12 cellular contexts compared by ENCODE assay signal in the genomic region with DNA sequence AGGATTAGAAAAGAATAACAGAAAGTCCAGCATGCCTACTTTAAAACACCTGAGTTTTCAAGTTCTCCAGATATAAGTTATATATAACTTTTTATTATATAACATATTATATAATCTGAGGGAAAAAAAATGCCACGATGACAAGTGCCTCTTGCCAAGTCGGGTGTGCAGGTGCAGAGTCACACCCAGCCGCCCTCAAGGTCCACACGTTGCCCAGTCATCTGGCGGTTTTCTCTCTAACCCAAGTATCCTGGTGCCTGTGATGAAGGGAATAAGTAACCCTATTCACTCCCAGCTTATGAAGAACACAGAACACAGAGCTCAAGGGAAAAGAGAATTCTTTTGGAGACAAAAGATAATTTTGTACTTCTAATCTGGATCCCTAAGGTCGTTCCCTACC. TPM values are rescaled to one million over a fixed set of nuclear protein-coding genes. Genes with fewer than 3 reads are reported as not detected.
"Had no signal": no experiment of that assay in that cellular context is flagged by ENCODE, and none has a peak within 500 bp of the region (broad histone marks: within the 10 kb centered on the region; RNA-seq: fewer than 3 reads in every experiment).

No MANE protein-coding gene starts in this region.

RNA-seq across cellular contexts. Expression of a gene that starts 31.8 kb away (rescaled TPM):
- total RNA-seq: activated CD4-positive, alpha-beta memory T cell treated with anti-CD3 and anti-CD28 coated beads, Interleukin-2, amount 10 ng/mL, durations not matched to agents 7 days and 5 days; activated CD4-positive, alpha-beta T cell treated with anti-CD3 and anti-CD28 coated beads for 36 hours; activated CD4-positive, alpha-beta T cell treated with anti-CD3 and anti-CD28 coated beads, Interleukin-2, amount 10 ng/mL, durations not matched to agents 7 days and 5 days; activated CD8-positive, alpha-beta memory T cell treated with anti-CD3 and anti-CD28 coated beads, Interleukin-2, amount 10 ng/mL, durations not matched to agents 7 days and 5 days; activated CD8-positive, alpha-beta T cell treated with anti-CD3 and anti-CD28 coated beads, Interleukin-2, amount 10 ng/mL, durations not matched to agents 7 days and 5 days; activated naive CD8-positive, alpha-beta T cell treated with anti-CD3 and anti-CD28 coated beads, Interleukin-2, amount 10 ng/mL, durations not matched to agents 7 days and 5 days; activated T-helper 2 cell treated with anti-CD3 and anti-CD28 coated beads, Interferon-gamma antibody, Interleukin-2, Interleukin-4, amounts not matched to agents 10 μg/mL and 5 μg/mL and 100 μg/mL, durations not matched to agents 14 hours and 24 hours and 36 hours; ascending aorta; bronchial epithelial cell; cardiac muscle cell; WTC11 had no signal
- polyA plus RNA-seq: adipose tissue, cardiac muscle cell had no signal

RNA-seq across cellular contexts. Expression of a gene that starts 52.5 kb away (rescaled TPM):
- total RNA-seq: activated CD8-positive, alpha-beta T cell treated with anti-CD3 and anti-CD28 coated beads, Interleukin-2, amount 10 ng/mL, durations not matched to agents 7 days and 5 days had no signal
